ENCODE assay signal across 30 cellular contexts in genomic region chr9:3292311-3292710, GRCh38.
"Had no signal": no experiment of that assay in that cellular context is flagged by ENCODE, and none has a peak within 500 bp of the region (broad histone marks: within the 10 kb centered on the region; RNA-seq: fewer than 3 reads in every experiment).

No MANE protein-coding gene starts in this region.

- H3K4me1 ChIP-seq: foreskin keratinocyte, lower lobe of right lung, spleen, vagina had no signal

- ATAC-seq: activated CD8-positive, alpha-beta memory T cell treated with anti-CD3 and anti-CD28 coated beads, Interleukin-2, amount 10 ng/mL, durations not matched to agents 7 days and 5 days; activated CD8-positive, alpha-beta T cell treated with anti-CD3 and anti-CD28 coated beads for 36 hours; activated naive CD8-positive, alpha-beta T cell treated with anti-CD3 and anti-CD28 coated beads, Interleukin-2, amount 50 U/mL, for 24 hours; effector memory CD8-positive, alpha-beta T cell; esophagus mucosa; foreskin keratinocyte; left lobe of liver; lower lobe of right lung; naive thymus-derived CD4-positive, alpha-beta T cell had no signal

- H3K36me3 ChIP-seq: brain microvascular endothelial cell, vagina, WERI-Rb-1 had no signal

- H3K27ac Mint-ChIP-seq: activated CD4-positive, alpha-beta T cell treated with anti-CD3 and anti-CD28 coated beads, Interleukin-2, amount 10 ng/mL, durations not matched to agents 7 days and 5 days; activated CD8-positive, alpha-beta memory T cell treated with anti-CD3 and anti-CD28 coated beads, Interleukin-2, amount 10 ng/mL, durations not matched to agents 7 days and 5 days; activated CD8-positive, alpha-beta T cell treated with anti-CD3 and anti-CD28 coated beads for 36 hours; activated naive CD8-positive, alpha-beta T cell treated with anti-CD3 and anti-CD28 coated beads, Interleukin-2, amount 50 U/mL, for 24 hours; activated T-helper 1 cell treated with anti-CD3 and anti-CD28 coated beads, Interleukin-12 subunit alpha, Interleukin-12 subunit beta, Interleukin-2, Interleukin-4 antibody, amounts not matched to agents 30 ng/mL and 10 ng/mL and 1 ng/mL, durations not matched to agents 14 hours and 24 hours and 36 hours; effector memory CD8-positive, alpha-beta T cell; progenitor cell of endocrine pancreas; T-helper 2 cell treated with Interferon-gamma antibody and Interleukin-4, amounts not matched to agents 5 μg/mL and 100 μg/mL, for 36 hours; type B pancreatic cell had no signal

- H3K27me3 Mint-ChIP-seq: activated CD4-positive, alpha-beta T cell treated with anti-CD3 and anti-CD28 coated beads, Interleukin-2, amount 10 ng/mL, durations not matched to agents 7 days and 5 days; activated CD8-positive, alpha-beta memory T cell treated with anti-CD3 and anti-CD28 coated beads, Interleukin-2, amount 10 ng/mL, durations not matched to agents 7 days and 5 days; activated CD8-positive, alpha-beta T cell treated with anti-CD3 and anti-CD28 coated beads for 36 hours; activated naive CD8-positive, alpha-beta T cell treated with anti-CD3 and anti-CD28 coated beads, Interleukin-2, amount 50 U/mL, for 24 hours; effector memory CD8-positive, alpha-beta T cell; naive thymus-derived CD4-positive, alpha-beta T cell; progenitor cell of endocrine pancreas; type B pancreatic cell had no signal

- H3K9me3 Mint-ChIP-seq: activated CD4-positive, alpha-beta T cell treated with anti-CD3 and anti-CD28 coated beads, Interleukin-2, amount 10 ng/mL, durations not matched to agents 7 days and 5 days; activated CD8-positive, alpha-beta T cell treated with anti-CD3 and anti-CD28 coated beads for 36 hours; effector memory CD8-positive, alpha-beta T cell; T-helper 2 cell treated with Interferon-gamma antibody and Interleukin-4, amounts not matched to agents 5 μg/mL and 100 μg/mL, for 36 hours; type B pancreatic cell had no signal

- H3K27me3 ChIP-seq: brain microvascular endothelial cell, dorsolateral prefrontal cortex, foreskin keratinocyte, spleen, vagina had no signal

- H3K4me3 Mint-ChIP-seq: activated CD4-positive, alpha-beta T cell treated with anti-CD3 and anti-CD28 coated beads, Interleukin-2, amount 10 ng/mL, durations not matched to agents 7 days and 5 days; activated CD8-positive, alpha-beta memory T cell treated with anti-CD3 and anti-CD28 coated beads, Interleukin-2, amount 10 ng/mL, durations not matched to agents 7 days and 5 days; activated CD8-positive, alpha-beta T cell treated with anti-CD3 and anti-CD28 coated beads for 36 hours; activated naive CD8-positive, alpha-beta T cell treated with anti-CD3 and anti-CD28 coated beads, Interleukin-2, amount 50 U/mL, for 24 hours; activated T-helper 1 cell treated with anti-CD3 and anti-CD28 coated beads, Interleukin-12 subunit alpha, Interleukin-12 subunit beta, Interleukin-2, Interleukin-4 antibody, amounts not matched to agents 30 ng/mL and 10 ng/mL and 1 ng/mL, durations not matched to agents 14 hours and 24 hours and 36 hours; effector memory CD8-positive, alpha-beta T cell; naive thymus-derived CD4-positive, alpha-beta T cell; neural crest cell; T-helper 2 cell treated with Interferon-gamma antibody and Interleukin-4, amounts not matched to agents 5 μg/mL and 100 μg/mL, for 36 hours; type B pancreatic cell had no signal

- H3K4me3 ChIP-seq: dorsolateral prefrontal cortex, lower lobe of right lung, spleen, thoracic aorta, vagina had no signal

- DNase-seq: activated CD4-positive, alpha-beta T cell treated with anti-CD3 and anti-CD28 coated beads, Interleukin-2, amount 10 ng/mL, durations not matched to agents 7 days and 5 days; activated CD4-positive, CD25-positive, alpha-beta regulatory T cell treated with anti-CD3 and anti-CD28 coated beads, Interleukin-2, amount 50 U/mL, for 72 hours; activated CD8-positive, alpha-beta memory T cell treated with anti-CD3 and anti-CD28 coated beads, Interleukin-2, amount 10 ng/mL, durations not matched to agents 7 days and 5 days; activated CD8-positive, alpha-beta T cell treated with anti-CD3 and anti-CD28 coated beads for 36 hours; activated gamma-delta T cell; activated naive CD4-positive, alpha-beta T cell treated with anti-CD3 and anti-CD28 coated beads, Interleukin-2, amount 50 U/mL, for 16 hours; activated naive CD8-positive, alpha-beta T cell treated with anti-CD3 and anti-CD28 coated beads, Interleukin-2, amount 50 U/mL, for 24 hours; anterior cingulate cortex; brain microvascular endothelial cell; caudate nucleus; dorsolateral prefrontal cortex; effector memory CD8-positive, alpha-beta T cell; foreskin keratinocyte; lower lobe of right lung; mesendoderm; naive thymus-derived CD4-positive, alpha-beta T cell; retina; spleen; stimulated activated CD4-positive, alpha-beta T cell treated with anti-CD3 and anti-CD28 coated beads, Interleukin-4, amount 100 ng/mL, for 1 hour; stimulated activated naive CD4-positive, alpha-beta T cell; WERI-Rb-1 had no signal

- H3K9me3 ChIP-seq: lower lobe of right lung, spleen, thoracic aorta, vagina had no signal

- H3K4me1 Mint-ChIP-seq: activated CD4-positive, alpha-beta T cell treated with anti-CD3 and anti-CD28 coated beads, Interleukin-2, amount 10 ng/mL, durations not matched to agents 7 days and 5 days; activated CD8-positive, alpha-beta memory T cell treated with anti-CD3 and anti-CD28 coated beads, Interleukin-2, amount 10 ng/mL, durations not matched to agents 7 days and 5 days; activated naive CD8-positive, alpha-beta T cell treated with anti-CD3 and anti-CD28 coated beads, Interleukin-2, amount 50 U/mL, for 24 hours had no signal

- H3K27ac ChIP-seq: brain microvascular endothelial cell, dorsolateral prefrontal cortex, foreskin keratinocyte, lower lobe of right lung, spleen, thoracic aorta, vagina, WERI-Rb-1 had no signal
